14 cellular contexts compared by ENCODE assay signal in genomic region chr2:114729025-114729424, GRCh38.
A peak's percentile ranks its signal among the peaks of the same experiment; 100 is the strongest.
DNase-seq lines count a peak whose midpoint lies in the region; ATAC-seq and TF ChIP-seq lines count a peak whose summit lies in the region.
"Had no signal": no experiment of that assay in that cellular context is flagged by ENCODE, and none has a peak within 500 bp of the region (broad histone marks: within the 10 kb centered on the region; RNA-seq: fewer than 3 reads in every experiment).

No MANE protein-coding gene starts in this region.

- no peak overlapping the region for H3K4me3 ChIP-seq in OCI-LY3 (ENCODE audit: low read length)
- H3K4me3 ChIP-seq in testis, result no peak overlapping the region
- H3K4me3 ChIP-seq: K562, ovary had no signal

- no peak for ATAC-seq in HG02938 (IDR thresholded peaks at IDR 0.05; ENCODE audit: unreplicated experiment)
- ATAC-seq in GM18517 (IDR thresholded peaks at IDR 0.05; ENCODE audit: unreplicated experiment), result no peak
- no peak for ATAC-seq in HG03520 (IDR thresholded peaks at IDR 0.05; ENCODE audit: unreplicated experiment)
- ATAC-seq: CD8-positive, alpha-beta T cell; foreskin keratinocyte; K562 had no signal

- no peak overlapping the region for H2AFZ ChIP-seq in OCI-LY3 (ENCODE audit: low read depth, low read length)

- no peaks in the 10 kb centered on the region for H3K79me2 ChIP-seq in OCI-LY3 (ENCODE audit: low read length)

- peak; percentile 83 for DNase-seq in DMS53 (lab: John Stamatoyannopoulos, UW)
- DNase-seq in inferior parietal cortex (ENCODE audit: extremely low spot score), result peak; percentile 79
- no peak for DNase-seq in testis
- DNase-seq: CD8-positive, alpha-beta T cell; foreskin keratinocyte; HCEC 1CT; ovary; stimulated activated naive CD4-positive, alpha-beta T cell treated with Interleukin-2 at 50 U/mL for 16 hours had no signal

- H3K4me2 ChIP-seq in OCI-LY3 (ENCODE audit: low read length), result no peak overlapping the region

- intact Hi-C loops in testis (cut with DNase I; ENCODE audit: low total_unique reads), result no loop called here

- H3K4me1 ChIP-seq in OCI-LY3 (ENCODE audit: low read length) (no peaks in the 10 kb centered on the region), testis (no peaks in the 10 kb centered on the region)
- H3K4me1 ChIP-seq: foreskin keratinocyte had no signal

- H3K27ac ChIP-seq in 22Rv1 (no peak overlapping the region), OCI-LY3 (ENCODE audit: low read length) (no peak overlapping the region), testis (no peak overlapping the region)
- H3K27ac ChIP-seq: foreskin keratinocyte, ovary had no signal

- H3K36me3 ChIP-seq in OCI-LY3 (replicated peaks; ENCODE audit: low read depth, low read length), result no peaks in the 10 kb centered on the region
- H3K36me3 ChIP-seq in testis (ENCODE audit: low read depth, missing control alignments), result no peaks in the 10 kb centered on the region
- H3K36me3 ChIP-seq: ovary had no signal

- H4K20me1 ChIP-seq in OCI-LY3 (ENCODE audit: insufficient read depth, low read length), result no peaks in the 10 kb centered on the region

- TF ChIP-seq CTCF in 22Rv1 (IDR thresholded peaks at IDR 0.05) (peak; percentile 59), OCI-LY3 (IDR thresholded peaks at IDR 0.05; ENCODE audit: low read depth, low read length) (peak; percentile 47), testis (IDR thresholded peaks at IDR 0.05) (no peak)

- no peak overlapping the region for H3K9ac ChIP-seq in OCI-LY3 (ENCODE audit: low read length)

- H3K27me3 ChIP-seq in OCI-LY3 (ENCODE audit: low read depth, low read length) (no peaks in the 10 kb centered on the region), testis (no peaks in the 10 kb centered on the region)
- H3K27me3 ChIP-seq: foreskin keratinocyte, ovary had no signal

- H3K9me3 ChIP-seq in OCI-LY3 (ENCODE audit: insufficient read depth, low read length), result no peaks in the 10 kb centered on the region
- no peaks in the 10 kb centered on the region for H3K9me3 ChIP-seq in testis
- H3K9me3 ChIP-seq: ovary had no signal

- 46 to 55% methylated on average over 5 of the region's 5 CpGs for WGBS in testis, 2 donors

- TF ChIP-seq POLR2A in testis (IDR thresholded peaks at IDR 0.05), result no peak

Comparison
In these comparisons a context has a peak if more than half of its experiments do, and no peak if none do; other contexts are left out.
1. CTCF ChIP-seq: peak in 22Rv1 (single experiment) and OCI-LY3 (single experiment); none in testis (0 of 3).